9 cellular contexts compared by ENCODE assay signal in genomic region chr3:141000027-141000663, GRCh38. TPM values are rescaled to one million over a fixed set of nuclear protein-coding genes. Genes with fewer than 3 reads are reported as not detected.
DNase-seq lines count a peak whose midpoint lies in the region; ATAC-seq, FAIRE-seq and TF ChIP-seq lines count a peak whose summit lies in the region.
"Had no signal": no experiment of that assay in that cellular context is flagged by ENCODE, and none has a peak within 500 bp of the region (broad histone marks: within the 10 kb centered on the region; RNA-seq: fewer than 3 reads in every experiment).

No MANE protein-coding gene starts in this region.

- H3K36me3 Mint-ChIP-seq in T-cell: no peaks in the 10 kb centered on the region

- no peaks in the 10 kb centered on the region for H3K9me1 ChIP-seq in keratinocyte (ENCODE audit: control insufficient read depth, extremely low read depth, insufficient read depth, low read length)

- FAIRE-seq in keratinocyte (lab: Jason Lieb, UNC): peak; percentile 69

- peaks cover 0 to 7% (median 5%) of the 10 kb centered on the region in 3 donors for H3K4me1 Mint-ChIP-seq in T-cell

- POLR2A ChIA-PET in T-cell (lab: Charles Lee): no interaction called here

- no peaks in the 10 kb centered on the region for H3K27me3 ChIP-seq in keratinocyte (ENCODE audit: control insufficient read depth, extremely low read depth, insufficient read depth, low read length)

- dilution Hi-C loops in keratinocyte (cut with MboI; ENCODE audit: extremely low pct_ligation_motif_present, low sequenced_read_pairs): no loop called here

- peak; percentile 84 to 91 (median 89) for TF ChIP-seq CTCF in keratinocyte (optimal IDR thresholded peaks at IDR 0.05 in 1 of 3, IDR thresholded peaks at IDR 0.05 in 1 of 3, conservative IDR thresholded peaks at IDR 0.05 in 1 of 3; ENCODE audit: extremely low read depth in 1 of 3, insufficient read depth in 2 of 3, low read length in 3 of 3)

- H4K20me1 ChIP-seq in keratinocyte (ENCODE audit: control insufficient read depth, extremely low read depth, insufficient read depth, low read length): no peaks in the 10 kb centered on the region

- H3K36me3 ChIP-seq in keratinocyte (ENCODE audit: control insufficient read depth in 2 of 2, extremely low read depth in 1 of 2, insufficient read depth in 2 of 2, low read length in 2 of 2): no peaks in the 10 kb centered on the region

- no peak overlapping the region for H3K27ac Mint-ChIP-seq in T-cell

- peak; percentile 24 for DNase-seq in DMS53 treated with DMSO at 0.1 percent for 48 hours (lab: John Stamatoyannopoulos, UW; ENCODE audit: unreplicated experiment)
- peak; percentile 49 for DNase-seq in MV-4-11 (lab: John Stamatoyannopoulos, UW)
- DNase-seq in T-cell: peak in 31 of 34 experiments; percentile 7 to 53 (median 40)
- DNase-seq in caudate nucleus (lab: John Stamatoyannopoulos, UW): peak in 53 of 61 donors; percentile 1 to 77 (median 21)
- no peak for DNase-seq in keratinocyte (ENCODE audit: low read depth, low spot score)
- DNase-seq in stimulated activated CD4-positive, alpha-beta T cell treated with anti-CD3 and anti-CD28 coated beads, Interleukin-2, amount 100 ng/mL, for 48 hours: peak; percentile 31 to 34

- no peak overlapping the region for H3K27ac ChIP-seq in caudate nucleus (ENCODE audit: low read depth, low read length)
- H3K27ac ChIP-seq in keratinocyte (ENCODE audit: control insufficient read depth, insufficient read depth, low read length): no peak overlapping the region

- H3K9me3 ChIP-seq in keratinocyte (ENCODE audit: control insufficient read depth, low read depth, low read length): no peaks in the 10 kb centered on the region

- no peak overlapping the region for H3K4me3 ChIP-seq in keratinocyte (ENCODE audit: control insufficient read depth in 2 of 3, extremely low read depth in 1 of 3, insufficient read depth in 2 of 3, low read depth in 1 of 3, low read length in 3 of 3)

- no peaks in the 10 kb centered on the region for H3K4me1 ChIP-seq in keratinocyte (ENCODE audit: control insufficient read depth, extremely low read depth, insufficient read depth, low read length)

- no peaks in the 10 kb centered on the region for H3K9me3 Mint-ChIP-seq in T-cell

- H2AFZ ChIP-seq in keratinocyte (ENCODE audit: control insufficient read depth, low read length): no peak overlapping the region

- no peak overlapping the region for H3K9ac ChIP-seq in keratinocyte (ENCODE audit: control insufficient read depth, extremely low read depth, insufficient read depth, low read length)

- CTCF ChIA-PET in T-cell (lab: Charles Lee): interaction anchor here (0.5 to 2.1 kb wide), 5 partner anchors 9 to 197 kb away, joined by 3 to 11 read pairs (median 5); no protein-coding TSS in a partner anchor

- no peak overlapping the region for H3K4me3 Mint-ChIP-seq in T-cell

- H3K27me3 Mint-ChIP-seq in T-cell: peaks cover 2 to 3% of the 10 kb centered on the region in 2 donors

- H3K79me2 ChIP-seq in keratinocyte (ENCODE audit: control insufficient read depth, insufficient read depth, low read length): no peaks in the 10 kb centered on the region

- no peak overlapping the region for H3K4me2 ChIP-seq in keratinocyte (ENCODE audit: control insufficient read depth, extremely low read depth, insufficient read depth, low read depth, low read length)

- ATAC-seq in GM21825 (IDR thresholded peaks at IDR 0.05; ENCODE audit: unreplicated experiment) (peak; percentile 65), T-cell (replicated peaks in 1 of 4) (peak; percentile 64 to 90 (median 85)), GM19328 (IDR thresholded peaks at IDR 0.05; ENCODE audit: unreplicated experiment) (no peak)

RNA-seq across cellular contexts. Expression of gene SPSB4, which starts 51.0 kb away (rescaled TPM):
- not detected for total RNA-seq in T-cell
- not detected in 3 replicates for polyA plus RNA-seq in keratinocyte
- polyA plus RNA-seq in keratinocyte (2011; ENCODE audit: low read depth): not detected
- polyA plus RNA-seq in keratinocyte (2011; cell fraction: cytosol; rRNA removed): not detected in 2 replicates
- 0.10 TPM in 1 of 2 replicates, not detected in the other for polyA plus RNA-seq in keratinocyte (2011; cell fraction: nucleus; rRNA removed)
- polyA plus RNA-seq in keratinocyte (2012; ENCODE audit: low replicate concordance): not detected in 2 replicates
- 0.19 TPM in 1 of 3 replicates, not detected in the others for polyA minus RNA-seq in keratinocyte
- polyA minus RNA-seq in keratinocyte (2011; cell fraction: cytosol; rRNA and poly(A)+ RNA removed): not detected
- not detected in 2 replicates for polyA minus RNA-seq in keratinocyte (2011; cell fraction: nucleus; rRNA and poly(A)+ RNA removed)
- total RNA-seq: activated CD8-positive, alpha-beta memory T cell treated with anti-CD3 and anti-CD28 coated beads for 36 hours had no signal

RNA-seq across cellular contexts. Expression of gene SLC25A36, which starts 58.5 kb away (rescaled TPM):
- 100 to 1,000 TPM in 2 of 5 donors, 10 to 100 TPM in 3; 44.4 to 112 (median 58.6) TPM for total RNA-seq in T-cell
- polyA plus RNA-seq in keratinocyte: 27.1 to 69.2 TPM (median 51.0 TPM) in 3 replicates
- 15.4 TPM for polyA plus RNA-seq in keratinocyte (2011; ENCODE audit: low read depth)
- polyA plus RNA-seq in keratinocyte (2011; cell fraction: cytosol; rRNA removed): 16.2 and 36.3 TPM in 2 replicates
- 84.6 and 99.7 TPM in 2 replicates for polyA plus RNA-seq in keratinocyte (2011; cell fraction: nucleus; rRNA removed)
- polyA plus RNA-seq in keratinocyte (2012; ENCODE audit: low replicate concordance): 24.9 and 26.0 TPM in 2 replicates
- 7.0 to 61.3 TPM (median 35.2 TPM) in 3 replicates for polyA minus RNA-seq in keratinocyte
- polyA minus RNA-seq in keratinocyte (2011; cell fraction: cytosol; rRNA and poly(A)+ RNA removed): 22.8 TPM
- 39.7 and 80.3 TPM in 2 replicates for polyA minus RNA-seq in keratinocyte (2011; cell fraction: nucleus; rRNA and poly(A)+ RNA removed)
